Comparison of ENCODE assay signal across 8 cellular contexts in the genomic region with DNA sequence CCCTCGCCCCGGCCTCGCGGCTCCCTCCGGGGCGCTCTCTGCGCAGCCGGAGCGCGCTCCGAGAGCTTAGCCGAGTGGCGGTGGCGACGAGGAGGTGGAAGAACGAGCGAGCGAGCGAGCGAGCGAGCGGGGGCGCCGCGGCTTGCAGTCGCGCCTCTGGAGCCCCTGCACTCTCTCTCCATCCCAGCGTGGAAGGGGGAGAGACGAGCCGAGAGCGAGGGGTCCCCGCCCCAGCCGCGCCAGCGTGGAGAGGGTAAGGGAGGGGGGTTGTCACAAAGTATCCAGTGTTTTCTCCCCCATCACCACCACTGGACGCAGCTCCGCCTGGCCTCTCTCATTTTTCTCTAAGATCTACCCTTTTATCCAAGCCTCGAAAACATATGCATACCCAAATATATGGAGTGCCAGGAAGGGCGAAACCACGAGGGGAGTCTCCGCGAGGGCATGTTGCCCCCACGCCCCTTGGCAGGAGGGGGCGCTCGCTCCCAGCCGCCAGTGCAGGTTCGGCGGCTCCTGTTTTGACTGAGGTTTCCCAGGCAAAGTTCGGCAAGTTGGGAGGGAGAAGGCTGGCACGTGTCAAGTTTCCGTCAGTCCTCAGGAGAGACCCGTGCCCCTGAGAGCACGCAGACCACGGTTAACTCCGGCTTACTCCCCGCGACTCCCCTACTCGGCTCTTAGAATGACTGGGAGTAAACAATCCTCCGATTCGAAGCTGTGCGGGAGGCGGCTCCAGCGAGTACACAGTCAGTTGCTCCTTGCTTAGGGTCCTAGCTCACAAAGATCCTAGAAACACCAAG. TPM values are rescaled to one million over a fixed set of nuclear protein-coding genes. Genes with fewer than 3 reads are reported as not detected.
DNase-seq lines count a peak whose midpoint lies in the region; ATAC-seq and TF ChIP-seq lines count a peak whose summit lies in the region.

No MANE protein-coding gene starts in this region.

- DNase-seq in Right ventricle myocardium inferior (ENCODE audit: missing footprints) (no peak), cardiac septum (ENCODE audit: low spot score) (no peak), Right ventricle myocardium superior (peak; percentile 48), posterior cingulate gyrus (peak in 8 of 10 donors; percentile 23 to 92 (median 42))

- peak; percentile 72 for ATAC-seq in Right ventricle myocardium inferior
- ATAC-seq in SK-N-SH treated with all-trans-retinoic acid at 6 μM for 48 hours = peak; percentile 66
- ATAC-seq in Right ventricle myocardium superior (ENCODE audit: poor library complexity) = peak; percentile 85
- no peak for ATAC-seq in GM21515 (IDR thresholded peaks at IDR 0.05; ENCODE audit: unreplicated experiment)
- no peak for ATAC-seq in GM18870 (IDR thresholded peaks at IDR 0.05; ENCODE audit: unreplicated experiment)
- ATAC-seq in HG02970 (IDR thresholded peaks at IDR 0.05; ENCODE audit: low FRiP score, unreplicated experiment) = no peak

- intact Hi-C loops in Right ventricle myocardium inferior (cut with DNase I) (loop anchor here (5.0 to 10.0 kb wide), 3 partner anchors 62 to 620 kb away; no protein-coding TSS in a partner anchor), cardiac septum (cut with DNase I) (loop anchor here (5.0 to 10.0 kb wide), 2 partner anchors 190 to 592 kb away; no protein-coding TSS in a partner anchor), Right ventricle myocardium superior (cut with DNase I) (no loop called here), posterior cingulate gyrus (cut with DNase I) (no loop called here)

TF ChIP-seq in SK-N-SH treated with all-trans-retinoic acid at 6 μM for 48 hours, 23 proteins besides CTCF, POLR2A, EP300 and RAD21:
- TF ChIP-seq PPARA (CRISPR knock-in tag; IDR thresholded peaks at IDR 0.05; ENCODE audit: borderline replicate concordance) (no peak), ESRRG (CRISPR knock-in tag; IDR thresholded peaks at IDR 0.05) (no peak), SNAI2 (CRISPR knock-in tag; IDR thresholded peaks at IDR 0.05) (no peak)
TF ChIP-seq in SK-N-SH treated with all-trans-retinoic acid at 6 μM for 48 hours: peak in this region for 0.

RNA-seq across cellular contexts. Expression of a gene that starts 0.6 kb away (rescaled TPM):
- total RNA-seq in Right ventricle myocardium inferior = 9.0 TPM
- 2.0 TPM for total RNA-seq in cardiac septum
- total RNA-seq in Right ventricle myocardium superior = 3.8 TPM

Comparison
In these comparisons a context has a peak if more than half of its experiments do, and no peak if none do; other contexts are left out.
1. DNase-seq: peak in Right ventricle myocardium superior (single experiment) and posterior cingulate gyrus (8 of 10); none in Right ventricle myocardium inferior (single experiment) and cardiac septum (single experiment).
2. intact Hi-C loops: an anchor here in Right ventricle myocardium inferior (5.0 to 10.0 kb wide) and cardiac septum (5.0 to 10.0 kb wide); none called in Right ventricle myocardium superior and posterior cingulate gyrus.
3. ATAC-seq: peak in Right ventricle myocardium inferior (single experiment), SK-N-SH treated with all-trans-retinoic acid at 6 μM for 48 hours (single experiment) and Right ventricle myocardium superior (single experiment); none in GM21515 (single experiment), GM18870 (single experiment) and HG02970 (single experiment).